ENCODE assay signal across 10 cellular contexts in genomic region chr15:61169904-61170695, GRCh38. TPM values are rescaled to one million over a fixed set of nuclear protein-coding genes. Genes with fewer than 3 reads are reported as not detected.
DNase-seq lines count a peak whose midpoint lies in the region; ATAC-seq and TF ChIP-seq lines count a peak whose summit lies in the region.
"Had no signal": no experiment of that assay in that cellular context is flagged by ENCODE, and none has a peak within 500 bp of the region (broad histone marks: within the 10 kb centered on the region; RNA-seq: fewer than 3 reads in every experiment).

No MANE protein-coding gene starts in this region.

- H3K27ac ChIP-seq in foreskin keratinocyte, result no peak overlapping the region

- H3K27ac Mint-ChIP-seq in WTC11 (peak overlapping the region; percentile 98), memory B cell (no peak overlapping the region)

- DNase-seq in WTC11 (ENCODE audit: low spot score), result no peak
- DNase-seq in memory B cell (ENCODE audit: low spot score in 2 of 2), result no peak
- DNase-seq in NCI-H446 (lab: John Stamatoyannopoulos, UW), result no peak
- no peak for DNase-seq in HPDE6-E6E7 (ENCODE audit: extremely low spot score)
- no peak for DNase-seq in foreskin keratinocyte
- DNase-seq: NCI-H748 treated with DMSO at 0.1 percent for 48 hours had no signal

- H3K4me3 Mint-ChIP-seq in WTC11 (peak overlapping the region; percentile 8), memory B cell (no peak overlapping the region)
- H3K4me3 Mint-ChIP-seq: brain had no signal

- no peaks in the 10 kb centered on the region for H3K27me3 ChIP-seq in foreskin keratinocyte

- H3K27me3 Mint-ChIP-seq in WTC11 (ENCODE audit: low read depth) (no peaks in the 10 kb centered on the region), memory B cell (peaks cover 4% of the 10 kb centered on the region)

- TF ChIP-seq CTCF in WTC11 (IDR thresholded peaks at IDR 0.05), result no peak
- no peak for TF ChIP-seq CTCF in foreskin keratinocyte (conservative IDR thresholded peaks at IDR 0.05)

- CTCF ChIA-PET in WTC11 (lab: Charles Lee), result interaction anchor here (0.6 to 4.8 kb wide), 18 partner anchors 9 to 665 kb away, joined by 3 to 67 read pairs (median 6); partner anchors contain the start of gene RORA

- no peaks in the 10 kb centered on the region for H3K9me3 Mint-ChIP-seq in WTC11
- peaks cover 3% of the 10 kb centered on the region for H3K9me3 Mint-ChIP-seq in memory B cell

- peak; percentile 72 for ATAC-seq in GM18502 (IDR thresholded peaks at IDR 0.05; ENCODE audit: poor library complexity, unreplicated experiment)
- peak; percentile 67 for ATAC-seq in HG02759 (IDR thresholded peaks at IDR 0.05; ENCODE audit: unreplicated experiment)
- peak; percentile 13 for ATAC-seq in WTC11
- peak; percentile 53 for ATAC-seq in memory B cell (ENCODE audit: low read depth)
- no peak for ATAC-seq in foreskin keratinocyte

- no peaks in the 10 kb centered on the region for H3K36me3 Mint-ChIP-seq in WTC11
- H3K36me3 Mint-ChIP-seq in memory B cell, result no peaks in the 10 kb centered on the region

- H3K4me1 ChIP-seq in foreskin keratinocyte, result no peaks in the 10 kb centered on the region
- H3K4me1 ChIP-seq: HAP-1 had no signal

- POLR2A ChIA-PET in WTC11 (lab: Charles Lee), result interaction anchor here (0.6 to 0.8 kb wide), 4 partner anchors 8 to 1832 kb away, joined by 3 to 7 read pairs (median 4); partner anchors contain the start of gene RORA

- H3K4me1 Mint-ChIP-seq in WTC11, result peaks cover 72% of the 10 kb centered on the region
- H3K4me1 Mint-ChIP-seq in memory B cell, result peaks cover 14% of the 10 kb centered on the region

TF ChIP-seq in WTC11, 78 proteins besides CTCF, POLR2A, EP300 and RAD21:
- TF ChIP-seq TEAD4 (CRISPR knock-in tag; IDR thresholded peaks at IDR 0.05) (no peak), TEAD1 (CRISPR knock-in tag; IDR thresholded peaks at IDR 0.05) (peak; percentile 29; the same call in 1 of the 2 replicates)
TF ChIP-seq in WTC11: peak in this region for 1.

RNA-seq across cellular contexts. Expression of gene RORA, which starts 59.0 kb away (rescaled TPM):
- total RNA-seq in WTC11 (2021) (12.8 to 14.7 TPM (median 12.9 TPM) in 3 replicates), foreskin keratinocyte (3.0 and 5.5 TPM in 2 replicates)
- 1.4 and 1.9 TPM in 2 replicates for polyA plus RNA-seq in foreskin keratinocyte
